Comparison of ENCODE assay signal across 12 cellular contexts in the genomic region with DNA sequence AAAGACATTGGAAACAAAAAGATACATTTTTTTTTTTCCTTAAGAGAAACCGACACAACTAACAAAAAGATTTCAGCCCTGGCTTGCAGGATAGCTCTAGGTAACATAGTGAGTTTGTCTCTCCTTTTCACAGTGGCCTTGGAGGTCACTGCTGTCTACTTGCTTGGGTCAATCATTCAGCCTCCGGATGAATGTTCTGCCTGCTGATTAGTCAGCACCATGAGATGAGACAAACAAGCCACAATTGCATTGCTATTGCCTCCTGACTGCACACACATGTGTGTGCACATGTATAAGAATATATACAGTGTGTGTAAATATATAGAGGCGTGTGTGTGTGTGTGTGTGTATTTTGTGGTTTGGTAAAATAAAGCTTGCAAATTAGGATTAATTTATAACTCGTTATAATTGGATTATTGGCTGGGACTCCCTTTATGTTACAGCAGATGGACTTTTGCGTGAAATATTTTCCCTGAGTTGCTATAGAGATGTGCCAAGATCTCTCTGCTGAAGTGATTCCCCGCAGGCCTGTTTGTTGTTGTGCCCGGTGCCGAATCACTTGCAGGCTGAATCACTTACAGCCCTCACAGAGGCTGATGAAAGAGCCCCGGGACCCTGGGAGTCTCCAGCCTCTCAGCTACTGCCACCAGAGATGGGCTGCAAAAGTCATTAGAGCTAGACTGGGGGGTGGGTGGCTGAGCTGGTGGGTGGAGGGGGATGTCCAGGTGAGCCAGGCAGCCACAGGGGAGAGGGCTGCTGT.
DNase-seq lines count a peak whose midpoint lies in the region; ATAC-seq and TF ChIP-seq lines count a peak whose summit lies in the region.
"Had no signal": no experiment of that assay in that cellular context is flagged by ENCODE, and none has a peak within 500 bp of the region (broad histone marks: within the 10 kb centered on the region; RNA-seq: fewer than 3 reads in every experiment).

No MANE protein-coding gene starts in this region.

- DNase-seq in GM03348 (ENCODE audit: low spot score) (peak; percentile 35), RKO (ENCODE audit: low spot score) (peak; percentile 19), fibroblast of pulmonary artery (ENCODE audit: low read depth) (peak; percentile 18), osteocyte (ENCODE audit: extremely low spot score, unreplicated experiment) (peak; percentile 44), SK-N-DZ (ENCODE audit: low spot score) (no peak), lower lobe of right lung (no peak)
- DNase-seq: activated CD4-positive, alpha-beta T cell treated with anti-CD3 and anti-CD28 coated beads for 48 hours; NCI-H2081 treated with DMSO at 0.1 percent for 48 hours; T-helper 17 cell had no signal

- TF ChIP-seq CTCF in fibroblast of pulmonary artery (IDR thresholded peaks at IDR 0.05; ENCODE audit: low read length, missing control alignments) = no peak
- TF ChIP-seq CTCF in osteocyte (IDR thresholded peaks at IDR 0.05) = no peak
- no peak for TF ChIP-seq CTCF in lower lobe of right lung (IDR thresholded peaks at IDR 0.05)

- peaks cover 14% of the 10 kb centered on the region for H3K4me1 ChIP-seq in lower lobe of right lung
- H3K4me1 ChIP-seq: breast epithelium had no signal

- intact Hi-C loops in lower lobe of right lung (cut with DNase I) = no loop called here

- peaks cover 48% of the 10 kb centered on the region for H3K27me3 Mint-ChIP-seq in osteocyte (ENCODE audit: unreplicated experiment)

- H3K4me1 Mint-ChIP-seq in osteocyte (ENCODE audit: unreplicated experiment) = peaks cover 4% of the 10 kb centered on the region

- H3K9me3 ChIP-seq in lower lobe of right lung = no peaks in the 10 kb centered on the region
- H3K9me3 ChIP-seq: breast epithelium, suprapubic skin had no signal

- H3K4me3 Mint-ChIP-seq in osteocyte (ENCODE audit: unreplicated experiment) = no peak overlapping the region
- H3K4me3 Mint-ChIP-seq: T-helper 17 cell had no signal

- H3K36me3 Mint-ChIP-seq in osteocyte (ENCODE audit: unreplicated experiment) = no peaks in the 10 kb centered on the region

- H3K27ac Mint-ChIP-seq in osteocyte (ENCODE audit: unreplicated experiment) = no peak overlapping the region
- H3K27ac Mint-ChIP-seq: T-helper 17 cell had no signal

- peaks cover 4% of the 10 kb centered on the region for H3K9me3 Mint-ChIP-seq in osteocyte (ENCODE audit: unreplicated experiment)

- ATAC-seq in lower lobe of right lung = no peak
- no peak for ATAC-seq in GM21825 (IDR thresholded peaks at IDR 0.05; ENCODE audit: unreplicated experiment)
- ATAC-seq: T-helper 17 cell had no signal

- H3K27me3 ChIP-seq in lower lobe of right lung (ENCODE audit: low read depth) = peaks cover 5% of the 10 kb centered on the region
- H3K27me3 ChIP-seq: breast epithelium, suprapubic skin had no signal

- no peak overlapping the region for H3K27ac ChIP-seq in lower lobe of right lung
- H3K27ac ChIP-seq: breast epithelium had no signal

- H3K36me3 ChIP-seq in lower lobe of right lung = no peaks in the 10 kb centered on the region
- H3K36me3 ChIP-seq: breast epithelium, suprapubic skin had no signal

- H3K4me3 ChIP-seq in fibroblast of pulmonary artery (replicated peaks; ENCODE audit: low read depth, low read length) = no peak overlapping the region
- no peak overlapping the region for H3K4me3 ChIP-seq in lower lobe of right lung
- H3K4me3 ChIP-seq: breast epithelium, suprapubic skin had no signal

Comparison
In these comparisons a context has a peak if more than half of its experiments do, and no peak if none do; other contexts are left out.
1. DNase-seq: peak in GM03348 (single experiment), RKO (single experiment), fibroblast of pulmonary artery (single experiment) and osteocyte (single experiment); none in SK-N-DZ (single experiment) and lower lobe of right lung (single experiment).